8 cellular contexts compared by ENCODE assay signal in the genomic region with DNA sequence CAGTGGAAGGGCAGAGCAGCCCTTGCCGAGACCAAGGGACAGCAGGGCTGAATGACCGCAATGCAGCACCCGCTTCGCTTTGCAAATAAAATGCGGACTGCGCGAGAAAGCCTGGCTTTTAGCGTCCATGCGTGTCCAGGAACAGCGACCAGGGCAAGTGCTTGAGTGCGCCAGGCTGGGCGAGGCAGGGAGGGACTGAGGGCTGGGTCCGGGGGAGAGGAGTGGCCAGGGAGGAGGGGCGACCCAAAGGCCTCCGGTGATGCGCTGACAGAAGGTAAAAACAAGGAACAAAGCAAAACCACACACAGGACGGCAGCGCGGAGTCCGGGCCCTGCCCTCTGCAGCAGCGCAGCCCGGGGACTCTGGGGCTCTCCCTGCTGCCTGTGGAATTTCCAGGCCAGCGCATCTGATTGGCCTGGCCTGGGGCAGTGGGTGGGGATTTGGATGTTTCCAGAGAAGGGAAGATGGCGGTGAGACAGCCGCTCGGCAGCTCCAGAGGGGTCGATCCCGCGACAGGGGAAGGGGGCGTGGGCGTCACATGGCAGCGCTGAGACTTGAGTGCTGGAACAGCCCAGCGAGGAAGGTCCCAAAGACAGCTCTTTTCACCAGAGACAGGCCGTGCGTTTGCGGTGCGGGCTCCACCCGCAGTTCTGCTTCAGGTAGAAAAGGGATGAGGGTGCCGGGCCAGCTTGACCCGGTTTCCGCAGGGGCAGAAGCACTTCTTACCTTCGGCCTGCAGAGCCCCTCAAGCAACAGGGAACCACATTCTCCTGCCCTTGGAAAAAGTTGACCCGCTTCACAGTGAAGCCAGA. TPM values are rescaled to one million over a fixed set of nuclear protein-coding genes. Genes with fewer than 3 reads are reported as not detected.
DNase-seq lines count a peak whose midpoint lies in the region; ATAC-seq and TF ChIP-seq lines count a peak whose summit lies in the region.

No MANE protein-coding gene starts in this region.

- no peaks in the 10 kb centered on the region for H3K27me3 ChIP-seq in BLaER1 treated with 17β-estradiol and CSF1 and Interleukin-3, amounts not matched to agents 10 nM and 100 nM
- H3K27me3 ChIP-seq in transverse colon: no peaks in the 10 kb centered on the region

- no peaks in the 10 kb centered on the region for H3K36me3 ChIP-seq in BLaER1 treated with 17β-estradiol and CSF1 and Interleukin-3, amounts not matched to agents 10 nM and 100 nM
- H3K36me3 ChIP-seq in transverse colon: no peaks in the 10 kb centered on the region

- peak overlapping the region; percentile 45 to 78 (median 70) for H3K9ac ChIP-seq in BLaER1 treated with 17β-estradiol and CSF1 and Interleukin-3, amounts not matched to agents 10 nM and 100 nM

- peak overlapping the region; percentile 82 to 99 (median 96) for H3K4me2 ChIP-seq in BLaER1 treated with 17β-estradiol and CSF1 and Interleukin-3, amounts not matched to agents 10 nM and 100 nM

- H3K4me3 Mint-ChIP-seq in activated naive CD8-positive, alpha-beta T cell: peak overlapping the region; percentile 88
- peak overlapping the region; percentile 94 for H3K4me3 Mint-ChIP-seq in glutamatergic neuron (ENCODE audit: unreplicated experiment)

- H3K36me3 Mint-ChIP-seq in activated naive CD8-positive, alpha-beta T cell: no peaks in the 10 kb centered on the region
- H3K36me3 Mint-ChIP-seq in glutamatergic neuron (ENCODE audit: unreplicated experiment): peaks cover 4% of the 10 kb centered on the region

- peak overlapping the region; percentile 51 to 70 (median 58) for H3K4me3 ChIP-seq in BLaER1 treated with 17β-estradiol and CSF1 and Interleukin-3, amounts not matched to agents 10 nM and 100 nM
- H3K4me3 ChIP-seq in transverse colon: peak overlapping the region; percentile 42 to 58 (median 49)

- peaks cover 15% of the 10 kb centered on the region for H3K27me3 Mint-ChIP-seq in activated naive CD8-positive, alpha-beta T cell
- peaks cover 21% of the 10 kb centered on the region for H3K27me3 Mint-ChIP-seq in glutamatergic neuron (ENCODE audit: unreplicated experiment)

- no peak overlapping the region for H3K27ac Mint-ChIP-seq in activated naive CD8-positive, alpha-beta T cell
- peak overlapping the region; percentile 99 for H3K27ac Mint-ChIP-seq in glutamatergic neuron (ENCODE audit: unreplicated experiment)

- TF ChIP-seq POLR2A in transverse colon (IDR thresholded peaks at IDR 0.05): peak; percentile 72

- DNase-seq in HK-2 (ENCODE audit: unreplicated experiment) (peak; percentile 90), NOMO-1 treated with dmso at 0.1 percent for 144 hours (lab: John Stamatoyannopoulos, UW; ENCODE audit: unreplicated experiment) (peak; percentile 96), glutamatergic neuron (peak; percentile 93), occipital lobe (lab: John Stamatoyannopoulos, UW) (peak; percentile 75), transverse colon (peak; percentile 86)

- in situ Hi-C loops in transverse colon (cut with MboI; ENCODE audit: low pct_ligation_motif_present in 1 of 4, low pct_unique_long_range_greater_than_20kb in 1 of 4, low sequenced_read_pairs in 3 of 4): no loop called here

- no peaks in the 10 kb centered on the region for H4K20me1 ChIP-seq in BLaER1 treated with 17β-estradiol and CSF1 and Interleukin-3, amounts not matched to agents 10 nM and 100 nM

- peak; percentile 80 for ATAC-seq in GM19023 (IDR thresholded peaks at IDR 0.05; ENCODE audit: unreplicated experiment)

- H3K9me3 ChIP-seq in BLaER1 treated with 17β-estradiol and CSF1 and Interleukin-3, amounts not matched to agents 10 nM and 100 nM (replicated peaks in 1 of 11): peaks cover 7 to 22% (median 13%) of the 10 kb centered on the region in 11 experiments; a peak in 21 of 22 replicates
- no peaks in the 10 kb centered on the region for H3K9me3 ChIP-seq in transverse colon

- intact Hi-C loops in transverse colon (cut with DNase I; ENCODE audit: low total_unique reads): no loop called here

- no peaks in the 10 kb centered on the region for H3K9me3 Mint-ChIP-seq in activated naive CD8-positive, alpha-beta T cell (ENCODE audit: low read depth)
- H3K9me3 Mint-ChIP-seq in glutamatergic neuron (ENCODE audit: unreplicated experiment): peaks cover 20% of the 10 kb centered on the region

- H3K4me1 Mint-ChIP-seq in activated naive CD8-positive, alpha-beta T cell (ENCODE audit: low read depth): peaks cover 13% of the 10 kb centered on the region
- H3K4me1 Mint-ChIP-seq in glutamatergic neuron (ENCODE audit: low read depth, unreplicated experiment): peaks cover 20% of the 10 kb centered on the region

- TF ChIP-seq CTCF in glutamatergic neuron (IDR thresholded peaks at IDR 0.05; ENCODE audit: partially characterized antibody, unreplicated experiment) (no peak), transverse colon (IDR thresholded peaks at IDR 0.05) (no peak)

- no peak for TF ChIP-seq EP300 in transverse colon (IDR thresholded peaks at IDR 0.05; ENCODE audit: low read depth)

- 0 to 3% methylated on average over 3 to 41 of the region's 43 CpGs for WGBS in transverse colon (ENCODE audit: low coverage in 1 of 2), 2 donors

- H3K4me1 ChIP-seq in BLaER1 treated with 17β-estradiol and CSF1 and Interleukin-3, amounts not matched to agents 10 nM and 100 nM: peaks cover 48 to 98% (median 75%) of the 10 kb centered on the region in 10 experiments
- H3K4me1 ChIP-seq in transverse colon: peaks cover 0 to 15% (median 10%) of the 10 kb centered on the region in 4 donors

- peak overlapping the region; percentile 45 to 92 (median 65) for H3K27ac ChIP-seq in BLaER1 treated with 17β-estradiol and CSF1 and Interleukin-3, amounts not matched to agents 10 nM and 100 nM
- peak overlapping the region; percentile 70 to 83 (median 80) for H3K27ac ChIP-seq in transverse colon

RNA-seq across cellular contexts. Expression of gene SSR1, which starts 51.8 kb away (rescaled TPM):
- total RNA-seq in glutamatergic neuron (ENCODE audit: unreplicated experiment) (113 TPM), occipital lobe (50.1 TPM), transverse colon (10 to 100 TPM; 12.7 to 68.9 (median 50.3) TPM)

Comparison
In these comparisons a context has a peak if more than half of its experiments do, and no peak if none do; other contexts are left out.
1. Peak in every context shown above with its lines: DNase-seq, ATAC-seq, H3K4me3 ChIP-seq and H3K27ac ChIP-seq.